ENCODE assay signal across 9 cellular contexts in the genomic region with DNA sequence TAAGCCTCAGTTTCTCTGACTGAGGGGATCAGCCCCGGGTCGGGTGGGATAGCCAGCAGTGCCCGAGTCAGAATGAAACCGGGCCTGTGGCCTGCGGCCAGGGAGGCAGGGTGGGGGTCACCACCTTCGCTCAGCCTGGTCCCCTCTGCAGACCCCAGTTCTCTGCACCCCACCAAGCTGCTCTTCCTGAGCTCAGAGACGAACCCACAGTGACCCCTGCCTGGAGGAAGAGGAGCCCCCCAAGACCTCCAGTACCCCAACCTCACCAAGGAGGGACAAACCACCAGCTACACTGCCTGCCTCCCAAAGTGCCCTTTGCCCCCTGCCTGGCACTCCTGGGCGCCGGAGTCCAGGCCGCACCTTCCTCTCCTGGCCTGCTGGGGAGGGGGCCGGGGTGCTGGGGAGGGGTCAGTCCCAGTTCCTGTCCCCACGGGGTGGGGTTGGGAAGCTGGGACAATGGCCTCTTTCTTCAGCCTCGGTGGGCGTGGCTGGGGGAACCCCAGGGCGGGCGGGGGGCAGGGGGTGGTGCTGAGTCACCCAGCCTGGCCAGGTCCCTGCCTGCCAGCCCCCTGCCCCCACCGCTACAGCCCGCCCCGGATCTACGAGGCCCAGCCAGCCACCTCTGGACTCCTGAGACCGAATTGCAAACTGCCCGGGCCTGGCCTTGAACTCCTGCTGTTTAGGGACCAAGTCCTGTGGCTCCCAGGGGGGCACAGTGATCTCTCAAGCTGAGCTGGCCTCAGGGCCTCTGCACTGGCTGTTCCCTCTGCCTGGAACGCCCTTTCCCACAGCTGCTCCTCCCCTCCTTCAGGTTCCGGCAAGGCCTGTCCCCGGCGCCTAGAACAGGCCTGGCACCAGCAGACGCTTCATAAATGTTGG. TPM values are rescaled to one million over a fixed set of nuclear protein-coding genes. Genes with fewer than 3 reads are reported as not detected.
A peak's percentile ranks its signal among the peaks of the same experiment; 100 is the strongest.
DNase-seq lines count a peak whose midpoint lies in the region; ATAC-seq and TF ChIP-seq lines count a peak whose summit lies in the region.
"Had no signal": no experiment of that assay in that cellular context is flagged by ENCODE, and none has a peak within 500 bp of the region (broad histone marks: within the 10 kb centered on the region; RNA-seq: fewer than 3 reads in every experiment).

No MANE protein-coding gene starts in this region.

- peaks cover 41% of the 10 kb centered on the region for H3K36me3 Mint-ChIP-seq in CD4-positive, CD25-positive, alpha-beta regulatory T cell

- peaks cover 40% of the 10 kb centered on the region for H3F3A ChIP-seq in PC-9 (ENCODE audit: insufficient read depth, low read depth)

- peaks cover 75% of the 10 kb centered on the region for H3K79me2 ChIP-seq in PC-9 (ENCODE audit: low read depth)

- TSS peak; percentile 61 for BruUV-seq in PC-9 (replicated peaks; lab: Mats Ljungman, UMichigan)

- H3K27ac ChIP-seq in CD4-positive, CD25-positive, alpha-beta regulatory T cell (ENCODE audit: insufficient read depth, low read length, poor library complexity, severe bottlenecking) = no peak overlapping the region
- H3K27ac ChIP-seq in PC-9 (peak overlapping the region; percentile 99), SJCRH30 (no peak overlapping the region)
- H3K27ac ChIP-seq: KMS-11 had no signal

- H4K20me1 ChIP-seq in PC-9 (ENCODE audit: insufficient read depth) = peaks cover 40% of the 10 kb centered on the region

- H3K9me3 ChIP-seq in CD4-positive, CD25-positive, alpha-beta regulatory T cell (ENCODE audit: control insufficient read depth in 2 of 2, low read length in 2 of 2) = no peaks in the 10 kb centered on the region
- no peaks in the 10 kb centered on the region for H3K9me3 ChIP-seq in PC-9 (ENCODE audit: insufficient read depth, low read depth)
- H3K9me3 ChIP-seq in SJCRH30 (replicated peaks) = no peaks in the 10 kb centered on the region

- no peak for TF ChIP-seq CTCF in PC-9 (conservative IDR thresholded peaks at IDR 0.05)
- no peak for TF ChIP-seq CTCF in fibroblast of mammary gland (conservative IDR thresholded peaks at IDR 0.05; ENCODE audit: control insufficient read depth, insufficient read depth, low read depth, low read length)

- peaks cover 4 to 48% (median 26%) of the 10 kb centered on the region in 4 donors for H3K4me1 Mint-ChIP-seq in CD4-positive, CD25-positive, alpha-beta regulatory T cell

- no peak overlapping the region for H2AFZ ChIP-seq in PC-9

- peaks cover 21% of the 10 kb centered on the region for H3K4me1 ChIP-seq in CD4-positive, CD25-positive, alpha-beta regulatory T cell (ENCODE audit: control insufficient read depth, insufficient read depth, low read length, poor library complexity, severe bottlenecking)
- peaks cover 25% of the 10 kb centered on the region for H3K4me1 ChIP-seq in PC-9 (replicated peaks; ENCODE audit: insufficient read depth)
- H3K4me1 ChIP-seq in SJCRH30 = no peaks in the 10 kb centered on the region

- H3K9me3 Mint-ChIP-seq in CD4-positive, CD25-positive, alpha-beta regulatory T cell = peaks cover 0 to 4% (median 0%) of the 10 kb centered on the region in 7 donors

- ATAC-seq in CD4-positive, CD25-positive, alpha-beta regulatory T cell (ENCODE audit: low read depth in 2 of 2) = peak; percentile 20 to 41
- ATAC-seq in HG03039 (IDR thresholded peaks at IDR 0.05; ENCODE audit: unreplicated experiment) = no peak
- ATAC-seq in GM21367 (IDR thresholded peaks at IDR 0.05; ENCODE audit: unreplicated experiment) = no peak

- peak overlapping the region in 2 of 4 donors; percentile 41 to 55 for H3K4me3 Mint-ChIP-seq in CD4-positive, CD25-positive, alpha-beta regulatory T cell

- CTCF ChIA-PET in PC-9 (lab: Charles Lee) = interaction anchor here (0.6 kb wide), 1 partner anchor 45 kb away, joined by 5 read pairs; no protein-coding TSS in a partner anchor

- H3K4me3 ChIP-seq in CD4-positive, CD25-positive, alpha-beta regulatory T cell (ENCODE audit: low read depth, low read length) = no peak overlapping the region
- H3K4me3 ChIP-seq in PC-9 (peak overlapping the region; percentile 55; the same call in 1 of the 2 replicates), fibroblast of mammary gland (ENCODE audit: control insufficient read depth, low read depth, low read length) (no peak overlapping the region), SJCRH30 (no peak overlapping the region)

- H3K36me3 ChIP-seq in CD4-positive, CD25-positive, alpha-beta regulatory T cell (ENCODE audit: control insufficient read depth, insufficient read depth, low read length) = peaks cover 54% of the 10 kb centered on the region
- H3K36me3 ChIP-seq in PC-9 (ENCODE audit: low read depth) (peaks cover 5% of the 10 kb centered on the region; the same call in 1 of the 2 replicates), SJCRH30 (peaks cover 27% of the 10 kb centered on the region)

- H3K27me3 Mint-ChIP-seq in CD4-positive, CD25-positive, alpha-beta regulatory T cell = no peaks in the 10 kb centered on the region

- no peak for DNase-seq in CD4-positive, CD25-positive, alpha-beta regulatory T cell
- DNase-seq in PC-9 (peak; percentile 78 to 84), fibroblast of mammary gland (ENCODE audit: low read depth) (peak; percentile 85), occipital lobe (lab: John Stamatoyannopoulos, UW) (peak; percentile 46), SJCRH30 (no peak)
- DNase-seq in activated CD4-positive, alpha-beta T cell treated with anti-CD3 and anti-CD28 coated beads for 48 hours = no peak

- H3K9me2 ChIP-seq in PC-9 (ENCODE audit: insufficient read depth) = no peaks in the 10 kb centered on the region

- no peak overlapping the region for H3K27ac Mint-ChIP-seq in CD4-positive, CD25-positive, alpha-beta regulatory T cell

- H3K27me3 ChIP-seq in CD4-positive, CD25-positive, alpha-beta regulatory T cell (ENCODE audit: control insufficient read depth, insufficient read depth, low read length) = no peaks in the 10 kb centered on the region
- no peaks in the 10 kb centered on the region for H3K27me3 ChIP-seq in PC-9 (ENCODE audit: insufficient read depth, low read depth)
- no peaks in the 10 kb centered on the region for H3K27me3 ChIP-seq in SJCRH30

- POLR2A ChIA-PET in PC-9 (lab: Charles Lee; ENCODE audit: unreplicated experiment) = interaction anchor here (0.6 kb wide), 1 partner anchor 364 kb away, joined by 3 read pairs; no protein-coding TSS in a partner anchor

- H3K4me2 ChIP-seq in PC-9 = peak overlapping the region; percentile 98
- H3K4me2 ChIP-seq: KMS-11 had no signal

- intact Hi-C loops in PC-9 (cut with micrococcal nuclease; ENCODE audit: unreplicated experiment) = loop anchor here (1.0 kb wide), 1 partner anchor 10 kb away; no protein-coding TSS in a partner anchor

RNA-seq across cellular contexts. Expression of gene ZBTB7A, which starts 14.3 kb away (rescaled TPM):
- 50.5 TPM for total RNA-seq in CD4-positive, CD25-positive, alpha-beta regulatory T cell
- polyA plus RNA-seq in CD4-positive, CD25-positive, alpha-beta regulatory T cell = 10 to 100 TPM; 19.6 to 30.4 (median 23.7) TPM
- total RNA-seq in PC-9 (2021) (41.2 and 48.2 TPM in 2 replicates), occipital lobe (2.0 TPM)
- 8.2 and 8.6 TPM in 2 replicates for total RNA-seq in SJCRH30 (2014; rRNA removed; shearing (Covaris generic))

RNA-seq across cellular contexts. Expression of gene PIAS4, which starts 44.8 kb away (rescaled TPM):
- 25.4 TPM for total RNA-seq in CD4-positive, CD25-positive, alpha-beta regulatory T cell
- polyA plus RNA-seq in CD4-positive, CD25-positive, alpha-beta regulatory T cell = 10 to 100 TPM in 1 of 4 donors, 1 to 10 TPM in 3; 4.1 to 10.4 (median 4.4) TPM
- total RNA-seq in PC-9 (2021) = 25.5 and 26.5 TPM in 2 replicates
- 22.5 TPM for total RNA-seq in occipital lobe
- 32.8 and 35.1 TPM in 2 replicates for total RNA-seq in SJCRH30 (2014; rRNA removed; shearing (Covaris generic))

Comparison
In these comparisons a context has a peak if more than half of its experiments do, and no peak if none do; other contexts are left out.
1. ATAC-seq: peak in CD4-positive, CD25-positive, alpha-beta regulatory T cell (2 of 2); none in HG03039 (single experiment) and GM21367 (single experiment).
2. DNase-seq: peak in PC-9 (2 of 2), fibroblast of mammary gland (single experiment) and occipital lobe (single experiment); none in CD4-positive, CD25-positive, alpha-beta regulatory T cell (0 of 3), SJCRH30 (0 of 2) and activated CD4-positive, alpha-beta T cell treated with anti-CD3 and anti-CD28 coated beads for 48 hours (single experiment).